ENCODE assay signal across 9 cellular contexts in the genomic region with DNA sequence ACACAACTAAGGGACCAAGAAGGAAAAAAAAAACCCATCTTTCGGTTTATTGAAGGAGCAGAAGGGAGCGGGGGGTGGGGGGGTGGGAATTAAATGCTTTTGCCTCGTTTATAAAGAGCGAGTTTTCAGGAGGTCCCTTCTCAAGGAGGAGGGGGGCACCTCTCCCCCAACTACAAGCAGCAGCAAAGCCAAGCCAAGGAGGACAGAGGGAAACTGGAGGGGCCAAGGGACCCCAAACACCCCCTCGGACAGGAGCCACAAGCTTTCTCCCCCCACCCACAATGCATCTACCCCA. TPM values are rescaled to one million over a fixed set of nuclear protein-coding genes. Genes with fewer than 3 reads are reported as not detected.
DNase-seq lines count a peak whose midpoint lies in the region; ATAC-seq and TF ChIP-seq lines count a peak whose summit lies in the region.
"Had no signal": no experiment of that assay in that cellular context is flagged by ENCODE, and none has a peak within 500 bp of the region (broad histone marks: within the 10 kb centered on the region; RNA-seq: fewer than 3 reads in every experiment).

No MANE protein-coding gene starts in this region.

- no peak for TF ChIP-seq POLR2A in HCT116 (IDR thresholded peaks at IDR 0.05; ENCODE audit: borderline replicate concordance, extremely low read depth, insufficient read depth, insufficient read length)

- CTCF ChIA-PET in HCT116 (lab: Charles Lee), result interaction anchor here (5.0 kb wide), 1 partner anchor 20 kb away, joined by 45 read pairs; a partner anchor contains a TSS

- no peak for ATAC-seq in HCT116
- no peak for ATAC-seq in GM18868 (IDR thresholded peaks at IDR 0.05; ENCODE audit: unreplicated experiment)
- no peak for ATAC-seq in GM19328 (IDR thresholded peaks at IDR 0.05; ENCODE audit: unreplicated experiment)
- ATAC-seq in GM21360 (IDR thresholded peaks at IDR 0.05; ENCODE audit: unreplicated experiment), result no peak
- ATAC-seq: left ventricle myocardium superior had no signal

- H2AFZ ChIP-seq in HCT116 (ENCODE audit: low read depth, low read length, poor library complexity, severe bottlenecking), result no peak overlapping the region
- no peak overlapping the region for H2AFZ ChIP-seq in SU-DHL-6 (ENCODE audit: low read depth, low read length, severe bottlenecking)

- H3K79me2 ChIP-seq in HCT116 (ENCODE audit: insufficient read depth, low read length), result peaks cover 15% of the 10 kb centered on the region
- peaks cover 12% of the 10 kb centered on the region; the same call in 1 of the 2 replicates for H3K79me2 ChIP-seq in SU-DHL-6 (ENCODE audit: insufficient read depth, low read length)

- RAD21 ChIA-PET in HCT116 (lab: Charles Lee; ENCODE audit: low non-redundant PET in 1 of 2, low total read pairs in 2 of 2, uncharacterized antibody in 2 of 2, unreplicated experiment in 2 of 2), result no interaction called here

- peak overlapping the region in 1 of 2 experiments; percentile 61; a peak in 1 of 4 replicates for H3K4me3 ChIP-seq in HCT116 (replicated peaks in 1 of 2; ENCODE audit: low read depth in 1 of 2, low read length in 2 of 2)
- H3K4me3 ChIP-seq in SU-DHL-6 (ENCODE audit: insufficient read depth, low read length, poor library complexity, severe bottlenecking), result peak overlapping the region; percentile 39
- H3K4me3 ChIP-seq in rectal smooth muscle tissue (ENCODE audit: low read length), result peak overlapping the region; percentile 29

- H3K9ac ChIP-seq in HCT116 (ENCODE audit: low read length) (no peak overlapping the region), SU-DHL-6 (ENCODE audit: low read length) (no peak overlapping the region; the same call in 1 of the 2 replicates), rectal smooth muscle tissue (ENCODE audit: low read length) (no peak overlapping the region)

- H3F3A ChIP-seq in SU-DHL-6 (ENCODE audit: insufficient read depth), result peaks cover 7% of the 10 kb centered on the region

- H3K36me3 Mint-ChIP-seq in endothelial cell (ENCODE audit: low read depth, unreplicated experiment), result no peaks in the 10 kb centered on the region

- H3K9me3 ChIP-seq in HCT116 (ENCODE audit: control insufficient read depth in 1 of 2, insufficient read depth in 1 of 2, low read depth in 1 of 2, low read length in 2 of 2), result no peaks in the 10 kb centered on the region
- no peaks in the 10 kb centered on the region for H3K9me3 ChIP-seq in SU-DHL-6 (ENCODE audit: insufficient read depth, low read length)

- no peak for TF ChIP-seq CTCF in HCT116 (IDR thresholded peaks at IDR 0.05 in 2 of 3, conservative IDR thresholded peaks at IDR 0.05 in 1 of 3; ENCODE audit: borderline replicate concordance in 1 of 3, insufficient read depth in 1 of 3, low read depth in 2 of 3, low read length in 2 of 3)
- no peak for TF ChIP-seq CTCF in SU-DHL-6 (IDR thresholded peaks at IDR 0.05; ENCODE audit: insufficient read depth, low read length, poor library complexity, severe bottlenecking)
- no peak for TF ChIP-seq CTCF in endothelial cell (IDR thresholded peaks at IDR 0.05; ENCODE audit: unreplicated experiment)

- peak overlapping the region; percentile 91 for H3K4me3 Mint-ChIP-seq in endothelial cell (ENCODE audit: unreplicated experiment)

- H3K4me1 Mint-ChIP-seq in endothelial cell (ENCODE audit: unreplicated experiment), result peaks cover 18% of the 10 kb centered on the region

- no TSS peak for BruUV-seq in HCT116 (replicated peaks; lab: Mats Ljungman, UMichigan)

- H3K27ac ChIP-seq in HCT116 (ENCODE audit: low read depth, low read length) (peak overlapping the region; percentile 91; the same call in 1 of the 2 replicates), SU-DHL-6 (ENCODE audit: low read depth, low read length) (no peak overlapping the region), rectal smooth muscle tissue (ENCODE audit: low read depth, low read length) (no peak overlapping the region)

- intact Hi-C loops in HCT116 (cut with micrococcal nuclease), result loop anchor here (1.0 kb wide), 2 partner anchors 19 to 66 kb away; a partner anchor contains a TSS

- H3K27me3 ChIP-seq in HCT116 (ENCODE audit: insufficient read depth, low read length) (no peaks in the 10 kb centered on the region), SU-DHL-6 (ENCODE audit: low read length) (no peaks in the 10 kb centered on the region), rectal smooth muscle tissue (ENCODE audit: control insufficient read depth, insufficient read depth, low read length) (no peaks in the 10 kb centered on the region)

- no peaks in the 10 kb centered on the region for H3K9me2 ChIP-seq in HCT116 (ENCODE audit: insufficient read depth)
- H3K9me2 ChIP-seq in SU-DHL-6 (replicated peaks; ENCODE audit: insufficient read depth, low read length), result no peaks in the 10 kb centered on the region

- H3K27ac Mint-ChIP-seq in endothelial cell (ENCODE audit: unreplicated experiment), result no peak overlapping the region

- POLR2A ChIA-PET in HCT116 (lab: Charles Lee), result interaction anchor here (3.3 kb wide), 1 partner anchor 19 kb away, joined by 24 read pairs; a partner anchor contains a TSS

- H3K9me3 Mint-ChIP-seq in endothelial cell (ENCODE audit: unreplicated experiment), result no peaks in the 10 kb centered on the region

- no peak for TF ChIP-seq RAD21 in HCT116 (IDR thresholded peaks at IDR 0.05; ENCODE audit: low read depth)

- DNase-seq in HCT116 (ENCODE audit: low read depth, low spot score) (no peak), endothelial cell (ENCODE audit: low spot score) (no peak)

- H3K36me3 ChIP-seq in HCT116 (ENCODE audit: control insufficient read depth in 1 of 2, insufficient read depth in 2 of 2, low read length in 2 of 2), result no peaks in the 10 kb centered on the region
- H3K36me3 ChIP-seq in SU-DHL-6 (ENCODE audit: low read length), result no peaks in the 10 kb centered on the region
- peaks cover 10% of the 10 kb centered on the region for H3K36me3 ChIP-seq in rectal smooth muscle tissue (ENCODE audit: control insufficient read depth, insufficient read depth, low read length)

- no peaks in the 10 kb centered on the region for H4K20me1 ChIP-seq in HCT116 (ENCODE audit: insufficient read depth)
- no peaks in the 10 kb centered on the region for H4K20me1 ChIP-seq in SU-DHL-6 (ENCODE audit: low read depth, low read length)

- peak overlapping the region; percentile 96 for H3K4me2 ChIP-seq in HCT116 (ENCODE audit: low read length)
- H3K4me2 ChIP-seq in SU-DHL-6 (ENCODE audit: low read depth, low read length, poor library complexity, severe bottlenecking), result peak overlapping the region; percentile 80

- peaks cover 20% of the 10 kb centered on the region for H3K27me3 Mint-ChIP-seq in endothelial cell (ENCODE audit: unreplicated experiment)

- peaks cover 21 to 50% of the 10 kb centered on the region in 2 experiments for H3K4me1 ChIP-seq in HCT116 (ENCODE audit: control insufficient read depth in 1 of 2, insufficient read depth in 2 of 2, low read length in 2 of 2)
- H3K4me1 ChIP-seq in rectal smooth muscle tissue (ENCODE audit: control insufficient read depth, insufficient read depth, low read length), result peaks cover 19% of the 10 kb centered on the region

TF ChIP-seq in HCT116, 20 proteins besides CTCF, POLR2A, EP300 and RAD21:
- TF ChIP-seq, protein P1, sequence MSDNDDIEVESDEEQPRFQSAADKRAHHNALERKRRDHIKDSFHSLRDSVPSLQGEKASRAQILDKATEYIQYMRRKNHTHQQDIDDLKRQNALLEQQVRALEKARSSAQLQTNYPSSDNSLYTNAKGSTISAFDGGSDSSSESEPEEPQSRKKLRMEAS (IDR thresholded peaks at IDR 0.05), result no peak
- TF ChIP-seq POLR2AphosphoS5 (IDR thresholded peaks at IDR 0.05; ENCODE audit: low read depth, low read length), result no peak
- no peak for TF ChIP-seq EZH2 (IDR thresholded peaks at IDR 0.05)
- TF ChIP-seq FOSL1 (IDR thresholded peaks at IDR 0.05; ENCODE audit: low read depth), result no peak
- TF ChIP-seq EGR1 (IDR thresholded peaks at IDR 0.05; ENCODE audit: low read depth), result no peak
- TF ChIP-seq CBX3 (IDR thresholded peaks at IDR 0.05; ENCODE audit: low read depth), result no peak

RNA-seq across cellular contexts. Expression of a gene that starts 2.4 kb away (rescaled TPM):
- total RNA-seq in HCT116 (2021; ENCODE audit: unreplicated experiment) (33.9 TPM), endothelial cell (ENCODE audit: unreplicated experiment) (17.6 TPM)
- polyA plus RNA-seq in HCT116 (2012), result 18.9 and 19.0 TPM in 2 replicates

RNA-seq across cellular contexts. Expression of a gene that starts 18.9 kb away (rescaled TPM):
- total RNA-seq in HCT116 (2021; ENCODE audit: unreplicated experiment) (10.8 TPM), endothelial cell (ENCODE audit: unreplicated experiment) (9.0 TPM)
- 4.9 and 5.7 TPM in 2 replicates for polyA plus RNA-seq in HCT116 (2012)

RNA-seq across cellular contexts. Expression of a gene that starts 19.4 kb away (rescaled TPM):
- total RNA-seq in HCT116 (2021; ENCODE audit: unreplicated experiment), result 5.8 TPM
- polyA plus RNA-seq in HCT116 (2012), result 6.5 and 7.2 TPM in 2 replicates
- 1.1 TPM for total RNA-seq in endothelial cell (ENCODE audit: unreplicated experiment)
- total RNA-seq: left ventricle myocardium superior, temporal lobe had no signal

RNA-seq across cellular contexts. Expression of a gene that starts 20.6 kb away (rescaled TPM):
- total RNA-seq in HCT116 (2021; ENCODE audit: unreplicated experiment) (117 TPM), endothelial cell (ENCODE audit: unreplicated experiment) (70.7 TPM)
- 97.3 and 102 TPM in 2 replicates for polyA plus RNA-seq in HCT116 (2012)

RNA-seq across cellular contexts. Expression of a gene that starts 31.0 kb away (rescaled TPM):
- not detected for total RNA-seq in HCT116 (2021; ENCODE audit: unreplicated experiment)
- polyA plus RNA-seq in HCT116 (2012), result not detected in 2 replicates
- not detected for total RNA-seq in endothelial cell (ENCODE audit: unreplicated experiment)
- total RNA-seq: left ventricle myocardium superior, temporal lobe had no signal
